ENCODE assay signal across 1 cellular context in genomic region chr2:158456309-158457066, GRCh38.
TF ChIP-seq lines count a peak whose summit lies in the region.

Gene CCDC148, minus strand, starts transcription at chr2:158456753. Its CDS starts 314 bp downstream, at chr2:158456439.
Gene PKP4, plus strand, starts transcription at chr2:158456952. Its CDS starts 76,233 bp downstream, at chr2:158533185.

TF ChIP-seq in HEK293, 187 proteins besides CTCF, POLR2A, EP300 and RAD21 (continued from another document and continues in another):
- TF ChIP-seq, protein P1, sequence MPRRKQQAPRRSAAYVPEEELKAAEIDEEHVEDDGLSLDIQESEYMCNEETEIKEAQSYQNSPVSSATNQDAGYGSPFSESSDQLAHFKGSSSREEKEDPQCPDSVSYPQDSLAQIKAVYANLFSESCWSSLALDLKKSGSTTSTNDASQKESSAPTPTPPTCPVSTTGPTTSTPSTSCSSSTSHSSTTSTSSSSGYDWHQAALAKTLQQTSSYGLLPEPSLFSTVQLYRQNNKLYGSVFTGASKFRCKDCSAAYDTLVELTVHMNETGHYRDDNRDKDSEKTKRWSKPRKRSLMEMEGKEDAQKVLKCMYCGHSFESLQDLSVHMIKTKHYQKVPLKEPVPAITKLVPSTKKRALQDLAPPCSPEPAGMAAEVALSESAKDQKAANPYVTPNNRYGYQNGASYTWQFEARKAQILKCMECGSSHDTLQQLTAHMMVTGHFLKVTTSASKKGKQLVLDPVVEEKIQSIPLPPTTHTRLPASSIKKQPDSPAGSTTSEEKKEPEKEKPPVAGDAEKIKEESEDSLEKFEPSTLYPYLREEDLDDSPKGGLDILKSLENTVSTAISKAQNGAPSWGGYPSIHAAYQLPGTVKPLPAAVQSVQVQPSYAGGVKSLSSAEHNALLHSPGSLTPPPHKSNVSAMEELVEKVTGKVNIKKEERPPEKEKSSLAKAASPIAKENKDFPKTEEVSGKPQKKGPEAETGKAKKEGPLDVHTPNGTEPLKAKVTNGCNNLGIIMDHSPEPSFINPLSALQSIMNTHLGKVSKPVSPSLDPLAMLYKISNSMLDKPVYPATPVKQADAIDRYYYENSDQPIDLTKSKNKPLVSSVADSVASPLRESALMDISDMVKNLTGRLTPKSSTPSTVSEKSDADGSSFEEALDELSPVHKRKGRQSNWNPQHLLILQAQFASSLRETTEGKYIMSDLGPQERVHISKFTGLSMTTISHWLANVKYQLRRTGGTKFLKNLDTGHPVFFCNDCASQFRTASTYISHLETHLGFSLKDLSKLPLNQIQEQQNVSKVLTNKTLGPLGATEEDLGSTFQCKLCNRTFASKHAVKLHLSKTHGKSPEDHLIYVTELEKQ (tag by site-specific recombination; IDR thresholded peaks at IDR 0.05; ENCODE audit: borderline replicate concordance) = no peak
- peak; percentile 50 for TF ChIP-seq GLIS2 (tag by site-specific recombination; IDR thresholded peaks at IDR 0.05)
- no peak for TF ChIP-seq ZNF157 (tag by site-specific recombination; IDR thresholded peaks at IDR 0.05)
- TF ChIP-seq REPIN1 (tag by site-specific recombination; IDR thresholded peaks at IDR 0.05; ENCODE audit: low read depth) = no peak
- TF ChIP-seq ZNF48 (tag by site-specific recombination; IDR thresholded peaks at IDR 0.05) = no peak
- TF ChIP-seq ZNF747 (tag by site-specific recombination; IDR thresholded peaks at IDR 0.05) = no peak
- no peak for TF ChIP-seq ZNF76 (tag by site-specific recombination; IDR thresholded peaks at IDR 0.05; ENCODE audit: borderline replicate concordance, low read depth)
- TF ChIP-seq ZNF501 (tag by site-specific recombination; IDR thresholded peaks at IDR 0.05) = no peak
- TF ChIP-seq, protein P2, sequence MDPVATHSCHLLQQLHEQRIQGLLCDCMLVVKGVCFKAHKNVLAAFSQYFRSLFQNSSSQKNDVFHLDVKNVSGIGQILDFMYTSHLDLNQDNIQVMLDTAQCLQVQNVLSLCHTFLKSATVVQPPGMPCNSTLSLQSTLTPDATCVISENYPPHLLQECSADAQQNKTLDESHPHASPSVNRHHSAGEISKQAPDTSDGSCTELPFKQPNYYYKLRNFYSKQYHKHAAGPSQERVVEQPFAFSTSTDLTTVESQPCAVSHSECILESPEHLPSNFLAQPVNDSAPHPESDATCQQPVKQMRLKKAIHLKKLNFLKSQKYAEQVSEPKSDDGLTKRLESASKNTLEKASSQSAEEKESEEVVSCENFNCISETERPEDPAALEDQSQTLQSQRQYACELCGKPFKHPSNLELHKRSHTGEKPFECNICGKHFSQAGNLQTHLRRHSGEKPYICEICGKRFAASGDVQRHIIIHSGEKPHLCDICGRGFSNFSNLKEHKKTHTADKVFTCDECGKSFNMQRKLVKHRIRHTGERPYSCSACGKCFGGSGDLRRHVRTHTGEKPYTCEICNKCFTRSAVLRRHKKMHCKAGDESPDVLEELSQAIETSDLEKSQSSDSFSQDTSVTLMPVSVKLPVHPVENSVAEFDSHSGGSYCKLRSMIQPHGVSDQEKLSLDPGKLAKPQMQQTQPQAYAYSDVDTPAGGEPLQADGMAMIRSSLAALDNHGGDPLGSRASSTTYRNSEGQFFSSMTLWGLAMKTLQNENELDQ (tag by site-specific recombination; IDR thresholded peaks at IDR 0.05; ENCODE audit: low read depth) = no peak
- no peak for TF ChIP-seq ZNF132 (tag by site-specific recombination; IDR thresholded peaks at IDR 0.05; ENCODE audit: borderline replicate concordance)
- TF ChIP-seq KLF16 (tag by site-specific recombination; IDR thresholded peaks at IDR 0.05) = 0 out of 2 replicates have a peak, but pooled peaks have one; percentile 46
- no peak for TF ChIP-seq ZNF449 (tag by site-specific recombination; IDR thresholded peaks at IDR 0.05)
- peak; percentile 33; the same call in 1 of the 2 replicates for TF ChIP-seq KLF1 (tag by site-specific recombination; IDR thresholded peaks at IDR 0.05)
- TF ChIP-seq ZNF202 (tag by site-specific recombination; IDR thresholded peaks at IDR 0.05; ENCODE audit: borderline replicate concordance) = no peak
- TF ChIP-seq ZBTB17 (tag by site-specific recombination; IDR thresholded peaks at IDR 0.05) = peak; percentile 79
- peak; percentile 37; the same call in 1 of the 2 replicates for TF ChIP-seq ZNF366 (tag by site-specific recombination; conservative IDR thresholded peaks at IDR 0.05)
- peak; percentile 86 for TF ChIP-seq ZBTB8A (tag by site-specific recombination; IDR thresholded peaks at IDR 0.05)
- TF ChIP-seq ZNF596 (tag by site-specific recombination; IDR thresholded peaks at IDR 0.05) = no peak
- TF ChIP-seq ZBTB21 (tag by site-specific recombination; IDR thresholded peaks at IDR 0.05) = peak; percentile 37; the same call in 1 of the 2 replicates
- no peak for TF ChIP-seq ZNF701 (tag by site-specific recombination; IDR thresholded peaks at IDR 0.05)
- peak; percentile 97 for TF ChIP-seq ZBTB48 (tag by site-specific recombination; IDR thresholded peaks at IDR 0.05)
- TF ChIP-seq ZNF768 (tag by site-specific recombination; IDR thresholded peaks at IDR 0.05) = no peak
- no peak for TF ChIP-seq ZNF248 (tag by site-specific recombination; IDR thresholded peaks at IDR 0.05)
- no peak for TF ChIP-seq YY2 (tag by site-specific recombination; IDR thresholded peaks at IDR 0.05)
- no peak for TF ChIP-seq ZNF311 (tag by site-specific recombination; IDR thresholded peaks at IDR 0.05; ENCODE audit: borderline replicate concordance)
- TF ChIP-seq ZNF560 (tag by site-specific recombination; IDR thresholded peaks at IDR 0.05; ENCODE audit: borderline replicate concordance) = no peak
- no peak for TF ChIP-seq FEZF1 (tag by site-specific recombination; IDR thresholded peaks at IDR 0.05)
- no peak for TF ChIP-seq ZNF175 (tag by site-specific recombination; IDR thresholded peaks at IDR 0.05)
- 0 out of 2 replicates have a peak, but pooled peaks have one; percentile 38 for TF ChIP-seq ZEB2 (tag by site-specific recombination; IDR thresholded peaks at IDR 0.05)
- TF ChIP-seq ZNF629 (tag by site-specific recombination; IDR thresholded peaks at IDR 0.05) = peak; percentile 62; the same call in 1 of the 2 replicates
- no peak for TF ChIP-seq ZNF529 (tag by site-specific recombination; IDR thresholded peaks at IDR 0.05; ENCODE audit: insufficient replicate concordance)
- TF ChIP-seq ZNF670 (tag by site-specific recombination; IDR thresholded peaks at IDR 0.05; ENCODE audit: low read depth) = no peak
- 0 out of 2 replicates have a peak, but pooled peaks have one; percentile 23 for TF ChIP-seq KLF10 (tag by site-specific recombination; IDR thresholded peaks at IDR 0.05)
- TF ChIP-seq ZNF521 (tag by site-specific recombination; IDR thresholded peaks at IDR 0.05) = no peak
- TF ChIP-seq ZNF416 (tag by site-specific recombination; IDR thresholded peaks at IDR 0.05) = no peak
- no peak for TF ChIP-seq SCRT2 (tag by site-specific recombination; IDR thresholded peaks at IDR 0.05)
- TF ChIP-seq ZNF433 (tag by site-specific recombination; IDR thresholded peaks at IDR 0.05; ENCODE audit: low read depth) = no peak
- no peak for TF ChIP-seq ZNF24 (tag by site-specific recombination; IDR thresholded peaks at IDR 0.05)
- peak; percentile 63; the same call in 1 of the 2 replicates for TF ChIP-seq ZBTB10 (tag by site-specific recombination; IDR thresholded peaks at IDR 0.05)
- TF ChIP-seq ZSCAN23 (tag by site-specific recombination; IDR thresholded peaks at IDR 0.05) = no peak
- no peak for TF ChIP-seq OVOL3 (tag by site-specific recombination; IDR thresholded peaks at IDR 0.05)
- TF ChIP-seq ZNF626 (tag by site-specific recombination; IDR thresholded peaks at IDR 0.05) = no peak
- TF ChIP-seq ZSCAN4 (tag by site-specific recombination; IDR thresholded peaks at IDR 0.05) = no peak
- no peak for TF ChIP-seq ZNF785 (tag by site-specific recombination; IDR thresholded peaks at IDR 0.05)
- TF ChIP-seq ZNF623 (tag by site-specific recombination; IDR thresholded peaks at IDR 0.05) = no peak
- no peak for TF ChIP-seq INSM2 (tag by site-specific recombination; IDR thresholded peaks at IDR 0.05)
- TF ChIP-seq ZNF391 (tag by site-specific recombination; IDR thresholded peaks at IDR 0.05; ENCODE audit: borderline replicate concordance, low read depth) = no peak
- no peak for TF ChIP-seq GLI2 (tag by site-specific recombination; IDR thresholded peaks at IDR 0.05; ENCODE audit: borderline replicate concordance, low read depth)
- TF ChIP-seq ZNF274 (IDR thresholded peaks at IDR 0.05; ENCODE audit: low read length) = no peak
- TF ChIP-seq ZNF274 (tag by site-specific recombination; IDR thresholded peaks at IDR 0.05; ENCODE audit: borderline replicate concordance) = no peak
- TF ChIP-seq ZNF174 (tag by site-specific recombination; IDR thresholded peaks at IDR 0.05) = no peak
- no peak for TF ChIP-seq ZNF394 (tag by site-specific recombination; IDR thresholded peaks at IDR 0.05; ENCODE audit: borderline replicate concordance)
- no peak for TF ChIP-seq ZFP37 (tag by site-specific recombination; IDR thresholded peaks at IDR 0.05)
- TF ChIP-seq ZBTB7A (tag by site-specific recombination; IDR thresholded peaks at IDR 0.05; ENCODE audit: low read depth) = no peak
- TF ChIP-seq ZFP69B (tag by site-specific recombination; IDR thresholded peaks at IDR 0.05) = no peak
- TF ChIP-seq, protein P3, sequence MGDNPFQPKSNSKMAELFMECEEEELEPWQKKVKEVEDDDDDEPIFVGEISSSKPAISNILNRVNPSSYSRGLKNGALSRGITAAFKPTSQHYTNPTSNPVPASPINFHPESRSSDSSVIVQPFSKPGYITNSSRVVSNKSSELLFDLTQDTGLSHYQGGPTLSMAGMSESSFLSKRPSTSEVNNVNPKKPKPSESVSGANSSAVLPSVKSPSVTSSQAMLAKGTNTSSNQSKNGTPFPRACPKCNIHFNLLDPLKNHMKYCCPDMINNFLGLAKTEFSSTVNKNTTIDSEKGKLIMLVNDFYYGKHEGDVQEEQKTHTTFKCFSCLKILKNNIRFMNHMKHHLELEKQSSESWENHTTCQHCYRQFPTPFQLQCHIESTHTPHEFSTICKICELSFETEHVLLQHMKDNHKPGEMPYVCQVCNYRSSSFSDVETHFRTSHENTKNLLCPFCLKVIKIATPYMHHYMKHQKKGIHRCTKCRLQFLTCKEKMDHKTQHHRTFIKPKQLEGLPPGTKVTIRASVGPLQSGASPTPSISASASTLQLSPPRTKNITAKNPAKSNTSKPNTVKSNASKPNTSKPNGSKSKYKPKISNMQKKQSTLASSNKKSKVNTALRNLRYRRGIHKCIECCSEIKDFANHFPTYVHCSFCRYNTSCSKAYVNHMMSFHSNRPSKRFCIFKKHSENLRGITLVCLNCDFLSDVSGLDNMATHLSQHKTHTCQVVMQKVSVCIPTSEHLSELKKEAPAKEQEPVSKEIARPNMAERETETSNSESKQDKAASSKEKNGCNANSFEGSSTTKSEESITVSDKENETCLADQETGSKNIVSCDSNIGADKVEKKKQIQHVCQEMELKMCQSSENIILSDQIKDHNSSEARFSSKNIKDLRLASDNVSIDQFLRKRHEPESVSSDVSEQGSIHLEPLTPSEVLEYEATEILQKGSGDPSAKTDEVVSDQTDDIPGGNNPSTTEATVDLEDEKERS (tag by site-specific recombination; IDR thresholded peaks at IDR 0.05) = no peak
